ENCODE assay signal across 8 cellular contexts in genomic region chr5:77030097-77031071, GRCh38. TPM values are rescaled to one million over a fixed set of nuclear protein-coding genes. Genes with fewer than 3 reads are reported as not detected.
A peak's percentile ranks its signal among the peaks of the same experiment; 100 is the strongest.
DNase-seq lines count a peak whose midpoint lies in the region; ATAC-seq lines count a peak whose summit lies in the region.

Gene AGGF1, plus strand, starts transcription at chr5:77030404. Its CDS starts 363 bp downstream, at chr5:77030767.

- H3K4me1 ChIP-seq in CD8-positive, alpha-beta memory T cell (ENCODE audit: insufficient read depth, low read length): peaks cover 23% of the 10 kb centered on the region
- peaks cover 15% of the 10 kb centered on the region for H3K4me1 ChIP-seq in effector memory CD4-positive, alpha-beta T cell (ENCODE audit: control insufficient read depth, insufficient read depth, low read length, poor library complexity, severe bottlenecking)

- peaks cover 0 to 12% (median 9%) of the 10 kb centered on the region in 5 donors for H3K9me3 Mint-ChIP-seq in CD8-positive, alpha-beta memory T cell

- H3K4me3 ChIP-seq in CD8-positive, alpha-beta memory T cell (ENCODE audit: low read length): peak within 1 kb of the TSS; percentile 90
- H3K4me3 ChIP-seq in effector memory CD4-positive, alpha-beta T cell (ENCODE audit: insufficient read depth, low read depth, low read length, poor library complexity, severe bottlenecking): peak within 1 kb of the TSS; percentile 93

- H3K27ac ChIP-seq in CD8-positive, alpha-beta memory T cell (ENCODE audit: low read depth, low read length): peak within 1 kb of the TSS; percentile 69
- H3K27ac ChIP-seq in effector memory CD4-positive, alpha-beta T cell (ENCODE audit: insufficient read depth, low read length, poor library complexity, severe bottlenecking): peak within 1 kb of the TSS; percentile 69

- H3K36me3 Mint-ChIP-seq in CD8-positive, alpha-beta memory T cell: peaks cover 5 to 21% (median 13%) of the 10 kb centered on the region in 3 donors

- peak; percentile 90 for ATAC-seq in GM19468 (IDR thresholded peaks at IDR 0.05; ENCODE audit: extremely low read depth, unreplicated experiment)

- H3K4me3 Mint-ChIP-seq in CD8-positive, alpha-beta memory T cell: peak within 1 kb of the TSS; percentile 82 to 97 (median 92)

- POLR2A ChIA-PET in CD8-positive, alpha-beta memory T cell (lab: Charles Lee): interaction anchor here (0.6 to 1.9 kb wide), 4 partner anchors 56 to 462 kb away, joined by 4 to 5 read pairs (median 4); partner anchors contain the start of genes WDR41 and ZBED3

- CTCF ChIA-PET in CD8-positive, alpha-beta memory T cell (lab: Charles Lee): interaction anchor here (1.5 to 1.9 kb wide), 3 partner anchors 47 to 462 kb away, joined by 5 to 8 read pairs (median 6); partner anchors contain the start of gene WDR41

- no peaks in the 10 kb centered on the region for H3K27me3 ChIP-seq in CD8-positive, alpha-beta memory T cell (ENCODE audit: insufficient read depth, low read length, poor library complexity, severe bottlenecking)
- no peaks in the 10 kb centered on the region for H3K27me3 ChIP-seq in effector memory CD4-positive, alpha-beta T cell (replicated peaks; ENCODE audit: control insufficient read depth, insufficient read depth, low read length, poor library complexity, severe bottlenecking)

- peaks cover 5% of the 10 kb centered on the region for H3K36me3 ChIP-seq in CD8-positive, alpha-beta memory T cell (ENCODE audit: insufficient read depth, low read length)
- H3K36me3 ChIP-seq in effector memory CD4-positive, alpha-beta T cell (ENCODE audit: control insufficient read depth, insufficient read depth, low read length): peaks cover 10% of the 10 kb centered on the region

- DNase-seq in CD8-positive, alpha-beta memory T cell: peak; percentile 82 to 93 (median 88)
- peak; percentile 79 for DNase-seq in HS-5 (ENCODE audit: low read depth)
- peak; percentile 67 for DNase-seq in NK-92 treated with Interleukin-12 subunit alpha and Interleukin-12 subunit beta, amount 100 ng/mL, for 24 hours (lab: John Stamatoyannopoulos, UW)
- peak; percentile 74 to 81 for DNase-seq in activated CD8-positive, alpha-beta memory T cell treated with anti-CD3 and anti-CD28 coated beads for 4 hours (ENCODE audit: low read depth in 2 of 2)
- DNase-seq in effector memory CD4-positive, alpha-beta T cell: peak; percentile 76 to 83 (median 82)
- peak; percentile 82 to 94 for DNase-seq in lung microvascular endothelial cell (ENCODE audit: low read depth in 2 of 2)
- peak; percentile 79 to 88 (median 85) for DNase-seq in stimulated activated CD4-positive, alpha-beta T cell treated with anti-CD3 and anti-CD28 coated beads, TNF-alpha, amount 100 ng/mL, for 48 hours (ENCODE audit: low read depth in 3 of 3)

- peaks cover 6% of the 10 kb centered on the region for H3K9me3 ChIP-seq in CD8-positive, alpha-beta memory T cell (ENCODE audit: low read length)
- H3K9me3 ChIP-seq in effector memory CD4-positive, alpha-beta T cell (ENCODE audit: control insufficient read depth, low read length): no peaks in the 10 kb centered on the region

- H3K4me1 Mint-ChIP-seq in CD8-positive, alpha-beta memory T cell: peaks cover 29 to 57% (median 54%) of the 10 kb centered on the region in 3 donors

- peaks cover 0 to 4% of the 10 kb centered on the region in 2 donors for H3K27me3 Mint-ChIP-seq in CD8-positive, alpha-beta memory T cell

- peak within 1 kb of the TSS; percentile 67 to 97 (median 94) for H3K27ac Mint-ChIP-seq in CD8-positive, alpha-beta memory T cell

RNA-seq across cellular contexts. Expression of gene AGGF1, which starts in this region (rescaled TPM):
- total RNA-seq in CD8-positive, alpha-beta memory T cell: 10 to 100 TPM; 31.1 to 35.1 TPM
- polyA plus RNA-seq in CD8-positive, alpha-beta memory T cell: 30.2 TPM
- 12.6 and 18.7 TPM in 2 replicates for total RNA-seq in lung microvascular endothelial cell

Comparison
In these comparisons a context has a peak if more than half of its experiments do, and no peak if none do; other contexts are left out.
1. Peak in every context shown above with its lines: DNase-seq, ATAC-seq, H3K4me3 ChIP-seq and H3K27ac ChIP-seq.